Comparison of ENCODE assay signal across 9 cellular contexts in the genomic region with DNA sequence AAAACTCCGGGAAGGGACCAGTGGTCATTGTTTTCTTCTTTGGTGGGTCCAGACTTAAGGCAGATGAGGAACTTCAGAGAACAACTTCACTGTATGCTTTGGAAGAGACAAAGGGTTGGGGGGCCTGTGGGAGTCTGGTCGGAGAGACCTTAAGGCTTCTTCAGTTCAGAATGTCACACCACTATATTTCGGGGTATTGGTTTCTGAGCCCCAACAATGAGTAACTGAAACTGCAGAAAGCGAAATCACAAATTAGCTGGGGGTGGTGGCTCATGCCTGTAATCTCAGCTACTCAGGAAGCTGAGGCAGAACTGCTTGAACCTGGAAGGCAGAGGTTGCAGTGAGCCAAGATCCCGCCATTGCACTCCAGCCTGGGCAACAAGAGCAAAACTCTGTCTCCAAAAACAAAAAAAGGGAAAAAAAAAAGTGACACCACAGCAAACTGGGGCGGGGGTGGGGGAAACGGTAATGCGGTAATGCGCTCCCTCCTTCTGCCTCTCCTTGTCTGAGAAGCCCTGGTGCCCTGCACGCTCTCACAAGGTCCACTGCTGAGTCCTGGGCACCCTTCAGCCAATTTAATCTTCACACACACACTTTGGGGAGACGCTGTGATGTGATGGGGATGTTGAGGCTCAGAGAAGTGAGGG. TPM values are rescaled to one million over a fixed set of nuclear protein-coding genes. Genes with fewer than 3 reads are reported as not detected.
DNase-seq lines count a peak whose midpoint lies in the region; ATAC-seq and TF ChIP-seq lines count a peak whose summit lies in the region.
"Had no signal": no experiment of that assay in that cellular context is flagged by ENCODE, and none has a peak within 500 bp of the region (broad histone marks: within the 10 kb centered on the region; RNA-seq: fewer than 3 reads in every experiment).

No MANE protein-coding gene starts in this region.

- POLR2A ChIA-PET in SK-N-SH (lab: Yijun Ruan, JAX) = no interaction called here

- H2AFZ ChIP-seq in SK-N-SH (ENCODE audit: low read depth) = no peak overlapping the region
- no peak overlapping the region for H2AFZ ChIP-seq in smooth muscle cell (ENCODE audit: low read depth)

- H3K9me2 ChIP-seq in SK-N-SH = no peaks in the 10 kb centered on the region

- no peak overlapping the region for H3K4me2 ChIP-seq in SK-N-SH
- H3K4me2 ChIP-seq in smooth muscle cell = peak overlapping the region; percentile 77

- no peak for TF ChIP-seq POLR2A in transverse colon (IDR thresholded peaks at IDR 0.05)

- peaks cover 13% of the 10 kb centered on the region for H3K4me1 Mint-ChIP-seq in endodermal cell

- peaks cover 3% of the 10 kb centered on the region for H3K27me3 Mint-ChIP-seq in endodermal cell (ENCODE audit: insufficient read depth)

- H3K36me3 Mint-ChIP-seq in endodermal cell (ENCODE audit: low read depth) = no peaks in the 10 kb centered on the region

- no peaks in the 10 kb centered on the region for H3K79me2 ChIP-seq in SK-N-SH (ENCODE audit: insufficient read depth)
- no peaks in the 10 kb centered on the region for H3K79me2 ChIP-seq in smooth muscle cell (ENCODE audit: low read depth)

- no peak for TF ChIP-seq EP300 in SK-N-SH (IDR thresholded peaks at IDR 0.05; ENCODE audit: borderline replicate concordance in 1 of 2, low read depth in 1 of 2, low read length in 1 of 2)
- no peak for TF ChIP-seq EP300 in transverse colon (IDR thresholded peaks at IDR 0.05; ENCODE audit: low read depth)

- H3F3A ChIP-seq in SK-N-SH (replicated peaks; ENCODE audit: insufficient read depth) = no peaks in the 10 kb centered on the region
- no peaks in the 10 kb centered on the region for H3F3A ChIP-seq in smooth muscle cell (ENCODE audit: low read depth)

- H3K9me3 ChIP-seq in SK-N-SH = no peaks in the 10 kb centered on the region
- H3K9me3 ChIP-seq in endodermal cell (ENCODE audit: control insufficient read depth, low read length) = no peaks in the 10 kb centered on the region
- H3K9me3 ChIP-seq in smooth muscle cell (replicated peaks; ENCODE audit: low read depth) = no peaks in the 10 kb centered on the region
- H3K9me3 ChIP-seq in transverse colon = no peaks in the 10 kb centered on the region
- H3K9me3 ChIP-seq: left lung had no signal

- H3K4me3 ChIP-seq in SK-N-SH (ENCODE audit: low read depth in 2 of 2, low read length in 1 of 2) (no peak overlapping the region; a peak in 1 of 4 replicates), endodermal cell (ENCODE audit: low read length) (no peak overlapping the region), smooth muscle cell (no peak overlapping the region), transverse colon (no peak overlapping the region)
- H3K4me3 ChIP-seq: left lung had no signal

- in situ Hi-C loops in transverse colon (cut with MboI; ENCODE audit: low pct_ligation_motif_present in 1 of 4, low pct_unique_long_range_greater_than_20kb in 1 of 4, low sequenced_read_pairs in 3 of 4) = no loop called here

- H4K20me1 ChIP-seq in SK-N-SH (ENCODE audit: insufficient read depth) = no peaks in the 10 kb centered on the region
- H4K20me1 ChIP-seq in smooth muscle cell (ENCODE audit: low read depth) = no peaks in the 10 kb centered on the region

- H3K36me3 ChIP-seq in SK-N-SH (replicated peaks in 1 of 2; ENCODE audit: control insufficient read depth in 1 of 2, insufficient read depth in 2 of 2, low read length in 1 of 2) = no peaks in the 10 kb centered on the region
- H3K36me3 ChIP-seq in endodermal cell (ENCODE audit: control insufficient read depth, insufficient read depth, low read length) = no peaks in the 10 kb centered on the region
- H3K36me3 ChIP-seq in smooth muscle cell (ENCODE audit: low read depth) = no peaks in the 10 kb centered on the region
- H3K36me3 ChIP-seq in transverse colon = no peaks in the 10 kb centered on the region
- H3K36me3 ChIP-seq: left lung had no signal

- no peak overlapping the region for H3K4me3 Mint-ChIP-seq in endodermal cell

- intact Hi-C loops in transverse colon (cut with DNase I; ENCODE audit: low total_unique reads) = no loop called here

- peaks cover 0 to 6% of the 10 kb centered on the region in 2 experiments; a peak in 1 of 4 replicates for H3K4me1 ChIP-seq in SK-N-SH (ENCODE audit: control insufficient read depth in 1 of 2, insufficient read depth in 2 of 2, low read depth in 1 of 2, low read length in 1 of 2)
- H3K4me1 ChIP-seq in endodermal cell (ENCODE audit: control insufficient read depth, insufficient read depth, low read length) = peaks cover 4% of the 10 kb centered on the region
- peaks cover 22% of the 10 kb centered on the region for H3K4me1 ChIP-seq in smooth muscle cell (ENCODE audit: low read depth)
- peaks cover 25 to 50% (median 47%) of the 10 kb centered on the region in 4 donors for H3K4me1 ChIP-seq in transverse colon

- CTCF ChIA-PET in SK-N-SH (lab: Yijun Ruan, JAX) = interaction anchor here (0.7 to 3.3 kb wide), 11 partner anchors 10 to 294 kb away, joined by 3 to 23 read pairs (median 3); no protein-coding TSS in a partner anchor

- H3K27ac ChIP-seq in SK-N-SH (ENCODE audit: low read depth in 2 of 2, low read length in 1 of 2) (no peak overlapping the region), endodermal cell (ENCODE audit: low read depth, low read length) (no peak overlapping the region), smooth muscle cell (ENCODE audit: low read depth) (no peak overlapping the region), transverse colon (peak overlapping the region in 2 of 4 donors; percentile 19 to 94)
- H3K27ac ChIP-seq: left lung had no signal

- peak; percentile 27 for ATAC-seq in SK-N-SH treated with all-trans-retinoic acid at 6 μM for 48 hours
- peak; percentile 1 for ATAC-seq in HG03196 (IDR thresholded peaks at IDR 0.05; ENCODE audit: unreplicated experiment)

- no peak for TF ChIP-seq CTCF in SK-N-SH (IDR thresholded peaks at IDR 0.05)
- no peak for TF ChIP-seq CTCF in endodermal cell (conservative IDR thresholded peaks at IDR 0.05)
- TF ChIP-seq CTCF in smooth muscle cell (IDR thresholded peaks at IDR 0.05; ENCODE audit: borderline replicate concordance, insufficient read depth, poor library complexity, severe bottlenecking) = no peak
- TF ChIP-seq CTCF in transverse colon (IDR thresholded peaks at IDR 0.05) = no peak

- TF ChIP-seq RAD21 in SK-N-SH (IDR thresholded peaks at IDR 0.05; ENCODE audit: low read length) = no peak

- 91% methylated on average over 10 of the region's 11 CpGs for WGBS in SK-N-SH (ENCODE audit: low lambda C conversion rate)
- WGBS in endodermal cell (ENCODE audit: insufficient coverage in 1 of 2, insufficient read length in 1 of 2), 2 experiments = 77 to 78% methylated on average over 4 to 10 of the region's 11 CpGs
- 73% methylated on average over 11 of the region's 11 CpGs for WGBS in smooth muscle cell (ENCODE audit: low lambda C conversion rate)
- 48 to 72% methylated on average over 7 to 11 of the region's 11 CpGs for whole genome bisulfite sequencing in transverse colon (ENCODE audit: low coverage in 1 of 2), 2 donors

- DNase-seq in SK-N-SH (no peak), endodermal cell (no peak), smooth muscle cell (lab: John Stamatoyannopoulos, UW; ENCODE audit: unreplicated experiment) (no peak), cerebellar nuclear complex (lab: John Stamatoyannopoulos, UW) (no peak), NCI-H526 (lab: John Stamatoyannopoulos, UW) (no peak), transverse colon (no peak)

- H3K9ac ChIP-seq in SK-N-SH (no peak overlapping the region), endodermal cell (ENCODE audit: extremely low read depth, low read length, poor library complexity, severe bottlenecking) (no peak overlapping the region), smooth muscle cell (ENCODE audit: low read depth) (no peak overlapping the region)

- peak overlapping the region; percentile 90 for H3K27ac Mint-ChIP-seq in endodermal cell

- no peaks in the 10 kb centered on the region for H3K9me3 Mint-ChIP-seq in endodermal cell

- H3K27me3 ChIP-seq in SK-N-SH (ENCODE audit: insufficient read depth) = no peaks in the 10 kb centered on the region
- peaks cover 9% of the 10 kb centered on the region for H3K27me3 ChIP-seq in endodermal cell (ENCODE audit: control insufficient read depth, insufficient read depth, low read length, poor library complexity, severe bottlenecking)
- H3K27me3 ChIP-seq in smooth muscle cell (ENCODE audit: low read depth) = no peaks in the 10 kb centered on the region
- H3K27me3 ChIP-seq in transverse colon = no peaks in the 10 kb centered on the region

TF ChIP-seq in SK-N-SH, 30 proteins besides CTCF, POLR2A, EP300 and RAD21 (continues in another document):
- no peak for TF ChIP-seq ELF1 (IDR thresholded peaks at IDR 0.05)

RNA-seq across cellular contexts. Expression of a gene that starts 2.2 kb away (rescaled TPM):
- polyA plus RNA-seq in SK-N-SH (2012; rRNA removed) = not detected in 2 replicates
- not detected in 2 replicates for polyA plus RNA-seq in SK-N-SH (2012; cell fraction: cytosol; rRNA removed)
- polyA plus RNA-seq in SK-N-SH (2012; cell fraction: nucleus; rRNA removed) = not detected in 2 replicates
- under 1 TPM in 1 of 2 donors, not detected in 1; 0.53 TPM for total RNA-seq in endodermal cell
- polyA plus RNA-seq in endodermal cell (2013, experiment 1 of 2) = 0.50 TPM
- 0.66 TPM for polyA plus RNA-seq in endodermal cell (2013, experiment 2 of 2)
- total RNA-seq in smooth muscle cell = 0.99 TPM in 1 of 2 replicates, not detected in the other
- not detected in 2 replicates for polyA plus RNA-seq in smooth muscle cell
- total RNA-seq in transverse colon = 100 to 1,000 TPM in 2 of 4 donors, 10 to 100 TPM in 2; 35.0 to 194 (median 117) TPM

RNA-seq across cellular contexts. Expression of a gene that starts 7.7 kb away (rescaled TPM):
- 3.8 and 4.3 TPM in 2 replicates for polyA plus RNA-seq in SK-N-SH (2012; rRNA removed)
- 2.3 and 3.1 TPM in 2 replicates for polyA plus RNA-seq in SK-N-SH (2012; cell fraction: cytosol; rRNA removed)
- polyA plus RNA-seq in SK-N-SH (2012; cell fraction: nucleus; rRNA removed) = 5.2 and 6.0 TPM in 2 replicates
- total RNA-seq in endodermal cell = 1 to 10 TPM in 1 of 2 donors, under 1 TPM in 1; 0.60 to 2.7 TPM
- 14.7 TPM for polyA plus RNA-seq in endodermal cell (2013, experiment 1 of 2)
- 11.6 TPM for polyA plus RNA-seq in endodermal cell (2013, experiment 2 of 2)
- total RNA-seq in smooth muscle cell = 2.6 and 6.7 TPM in 2 replicates
- 2.3 and 4.1 TPM in 2 replicates for polyA plus RNA-seq in smooth muscle cell
- 1 to 10 TPM in 2 of 4 donors, not detected in 2; 7.4 to 7.5 TPM for total RNA-seq in transverse colon

RNA-seq across cellular contexts. Expression of a gene that starts 8.7 kb away (rescaled TPM):
- 0.02 and 0.05 TPM in 2 replicates for polyA plus RNA-seq in SK-N-SH (2012; rRNA removed)
- polyA plus RNA-seq in SK-N-SH (2012; cell fraction: cytosol; rRNA removed) = not detected in 2 replicates
- 0.01 and 0.06 TPM in 2 replicates for polyA plus RNA-seq in SK-N-SH (2012; cell fraction: nucleus; rRNA removed)
- total RNA-seq in endodermal cell = 1 to 10 TPM in 1 of 2 donors, under 1 TPM in 1; 1.00 to 1.3 TPM
- polyA plus RNA-seq in endodermal cell (2013, experiment 1 of 2) = 0.75 TPM
- 0.58 TPM for polyA plus RNA-seq in endodermal cell (2013, experiment 2 of 2)
- 0.09 and 0.90 TPM in 2 replicates for total RNA-seq in smooth muscle cell
- 0.16 and 0.35 TPM in 2 replicates for polyA plus RNA-seq in smooth muscle cell
- total RNA-seq in transverse colon = 10 to 100 TPM in 1 of 4 donors, 1 to 10 TPM in 3; 1.1 to 25.3 (median 8.1) TPM

RNA-seq across cellular contexts. Expression of a gene that starts 54.0 kb away (rescaled TPM):
- polyA plus RNA-seq in SK-N-SH (2012; rRNA removed) (not detected in 2 replicates), smooth muscle cell (not detected in 2 replicates)
- polyA plus RNA-seq in SK-N-SH (2012; cell fraction: cytosol; rRNA removed) = not detected in 2 replicates
- not detected in 2 replicates for polyA plus RNA-seq in SK-N-SH (2012; cell fraction: nucleus; rRNA removed)
- total RNA-seq in endodermal cell (not detected), smooth muscle cell (7.0 TPM in 1 of 2 replicates, not detected in the other), transverse colon (not detected)
- not detected for polyA plus RNA-seq in endodermal cell (2013, experiment 1 of 2)
- polyA plus RNA-seq in endodermal cell (2013, experiment 2 of 2) = not detected
- total RNA-seq: left lung had no signal

Comparison
In these comparisons a context has a peak if more than half of its experiments do, and no peak if none do; other contexts are left out.
1. RNA of a gene that starts 2.2 kb away (total RNA-seq): 35.0 to 194 TPM in transverse colon; 0.99 TPM in smooth muscle cell and 0.53 TPM in endodermal cell; every median in the first group is over 10 times any median in the second.